8 cellular contexts compared by ENCODE assay signal in the genomic region with DNA sequence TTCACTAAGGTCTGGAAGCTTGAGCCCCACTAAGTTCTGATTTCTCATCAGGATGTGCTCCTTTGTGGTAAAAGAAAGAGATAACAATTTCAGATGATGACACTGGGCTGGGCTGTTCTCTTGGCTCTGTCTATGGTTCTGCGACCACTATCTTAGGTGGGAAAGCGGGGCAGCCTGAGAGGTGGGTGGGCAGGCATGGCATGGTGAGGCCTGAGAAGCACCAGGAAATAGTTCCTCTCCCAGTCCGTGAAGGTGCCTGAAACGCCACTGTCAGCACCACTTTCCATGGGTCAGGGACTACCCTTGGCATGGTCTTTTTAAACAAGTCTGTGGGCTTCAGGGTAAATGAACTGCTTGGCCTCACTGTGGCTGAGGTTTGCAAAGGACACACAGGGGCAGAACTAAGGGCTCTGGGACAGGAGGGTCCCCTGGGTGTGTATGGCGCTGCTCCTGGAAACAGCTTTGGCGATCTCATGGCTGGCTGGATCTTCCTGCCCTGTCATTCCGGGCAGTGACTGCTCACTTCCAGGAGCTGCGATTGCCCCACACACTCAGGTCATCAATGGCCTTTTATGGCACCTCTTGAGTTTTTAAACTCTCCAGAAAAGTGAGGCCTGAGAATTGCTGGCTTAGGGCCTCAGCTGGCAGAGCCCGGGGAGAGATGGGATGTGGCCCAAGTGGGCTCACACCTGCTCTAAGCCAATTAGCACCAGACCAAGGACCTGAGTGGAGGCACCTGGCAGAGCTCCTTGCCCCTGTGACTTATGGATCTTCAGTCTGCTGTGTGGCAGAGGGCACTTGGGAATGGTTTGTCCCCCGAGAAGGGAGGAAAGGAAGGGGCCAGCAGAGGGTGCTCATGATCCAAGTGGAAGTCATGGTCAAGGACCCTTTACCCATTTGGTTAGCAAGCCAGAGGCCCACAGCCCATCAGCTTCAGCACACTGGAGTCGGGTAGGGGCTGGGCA. TPM values are rescaled to one million over a fixed set of nuclear protein-coding genes. Genes with fewer than 3 reads are reported as not detected.
A peak's percentile ranks its signal among the peaks of the same experiment; 100 is the strongest.
DNase-seq lines count a peak whose midpoint lies in the region; ATAC-seq and TF ChIP-seq lines count a peak whose summit lies in the region.

No MANE protein-coding gene starts in this region.

- H3K27ac ChIP-seq in Peyer's patch (peak overlapping the region; percentile 32 to 62 (median 56)), ovary (no peak overlapping the region)

- no peaks in the 10 kb centered on the region for H3K9me3 ChIP-seq in Peyer's patch
- H3K9me3 ChIP-seq in ovary: no peaks in the 10 kb centered on the region

- H3K36me3 ChIP-seq in Peyer's patch: no peaks in the 10 kb centered on the region
- H3K36me3 ChIP-seq in ovary: no peaks in the 10 kb centered on the region

- TF ChIP-seq POLR2A in Peyer's patch (IDR thresholded peaks at IDR 0.05): no peak
- TF ChIP-seq POLR2A in ovary (IDR thresholded peaks at IDR 0.05): no peak

- intact Hi-C loops in ovary (cut with DNase I): loop anchor here in 2 of 4 donors (10.0 kb wide), 2 partner anchors 71 to 111 kb away; a partner anchor contains a TSS

- 72 to 90% (median 86%) methylated on average over 11 of the region's 11 CpGs for WGBS in ovary, 3 donors

- ATAC-seq in GM21786 (IDR thresholded peaks at IDR 0.05; ENCODE audit: unreplicated experiment) (no peak), HG02840 (IDR thresholded peaks at IDR 0.05; ENCODE audit: low FRiP score, unreplicated experiment) (no peak)

- H3K4me3 ChIP-seq in AG10803 (ENCODE audit: low read length) (no peak overlapping the region), Peyer's patch (no peak overlapping the region), epithelial cell of esophagus (ENCODE audit: low read length) (no peak overlapping the region), ovary (no peak overlapping the region)

- H3K4me1 ChIP-seq in Peyer's patch: peaks cover 0 to 24% (median 7%) of the 10 kb centered on the region in 4 donors
- H3K4me1 ChIP-seq in ovary (ENCODE audit: insufficient read depth): peaks cover 3% of the 10 kb centered on the region

- H3K27me3 ChIP-seq in Peyer's patch (no peaks in the 10 kb centered on the region), ovary (no peaks in the 10 kb centered on the region)

- no peak for DNase-seq in AG10803 (ENCODE audit: low read depth)
- peak in 1 of 3 donors; percentile 54 for DNase-seq in Peyer's patch
- no peak for DNase-seq in epithelial cell of esophagus (ENCODE audit: low read depth)
- DNase-seq in ovary: peak; percentile 30 to 56 (median 52)
- no peak for DNase-seq in NCI-H1930 (lab: John Stamatoyannopoulos, UW)

- peak; percentile 59 for TF ChIP-seq CTCF in AG10803 (conservative IDR thresholded peaks at IDR 0.05; ENCODE audit: low read length)
- peak; percentile 44; the same call in 1 of the 2 replicates for TF ChIP-seq CTCF in GM12874 (IDR thresholded peaks at IDR 0.05; ENCODE audit: insufficient read depth, low read depth, low read length)
- peak in 4 of 6 experiments; percentile 21 to 46 (median 40) for TF ChIP-seq CTCF in Peyer's patch (IDR thresholded peaks at IDR 0.05)
- TF ChIP-seq CTCF in epithelial cell of esophagus (IDR thresholded peaks at IDR 0.05; ENCODE audit: insufficient read depth, low read depth, low read length, missing control alignments): peak; percentile 34
- peak in 1 of 3 donors; percentile 23 for TF ChIP-seq CTCF in ovary (IDR thresholded peaks at IDR 0.05)

- peak; percentile 30 for TF ChIP-seq EP300 in ovary (IDR thresholded peaks at IDR 0.05)

RNA-seq across cellular contexts. Expression of a gene that starts 55.6 kb away (rescaled TPM):
- 10 to 100 TPM in 3 of 4 donors, 1 to 10 TPM in 1; 4.1 to 50.3 (median 21.4) TPM for total RNA-seq in Peyer's patch
- total RNA-seq in ovary: 10 to 100 TPM; 19.0 to 49.9 (median 34.5) TPM
- polyA plus RNA-seq in ovary: 100 to 1,000 TPM in 1 of 2 donors, 10 to 100 TPM in 1; 22.9 to 159 TPM

Comparison
In these comparisons a context has a peak if more than half of its experiments do, and no peak if none do; other contexts are left out.
1. DNase-seq: peak in ovary (5 of 5); none in AG10803 (single experiment), epithelial cell of esophagus (single experiment) and NCI-H1930 (0 of 2).
2. H3K27ac ChIP-seq: peak in Peyer's patch (4 of 4); none in ovary (0 of 2).